10 cellular contexts compared by ENCODE assay signal in the genomic region with DNA sequence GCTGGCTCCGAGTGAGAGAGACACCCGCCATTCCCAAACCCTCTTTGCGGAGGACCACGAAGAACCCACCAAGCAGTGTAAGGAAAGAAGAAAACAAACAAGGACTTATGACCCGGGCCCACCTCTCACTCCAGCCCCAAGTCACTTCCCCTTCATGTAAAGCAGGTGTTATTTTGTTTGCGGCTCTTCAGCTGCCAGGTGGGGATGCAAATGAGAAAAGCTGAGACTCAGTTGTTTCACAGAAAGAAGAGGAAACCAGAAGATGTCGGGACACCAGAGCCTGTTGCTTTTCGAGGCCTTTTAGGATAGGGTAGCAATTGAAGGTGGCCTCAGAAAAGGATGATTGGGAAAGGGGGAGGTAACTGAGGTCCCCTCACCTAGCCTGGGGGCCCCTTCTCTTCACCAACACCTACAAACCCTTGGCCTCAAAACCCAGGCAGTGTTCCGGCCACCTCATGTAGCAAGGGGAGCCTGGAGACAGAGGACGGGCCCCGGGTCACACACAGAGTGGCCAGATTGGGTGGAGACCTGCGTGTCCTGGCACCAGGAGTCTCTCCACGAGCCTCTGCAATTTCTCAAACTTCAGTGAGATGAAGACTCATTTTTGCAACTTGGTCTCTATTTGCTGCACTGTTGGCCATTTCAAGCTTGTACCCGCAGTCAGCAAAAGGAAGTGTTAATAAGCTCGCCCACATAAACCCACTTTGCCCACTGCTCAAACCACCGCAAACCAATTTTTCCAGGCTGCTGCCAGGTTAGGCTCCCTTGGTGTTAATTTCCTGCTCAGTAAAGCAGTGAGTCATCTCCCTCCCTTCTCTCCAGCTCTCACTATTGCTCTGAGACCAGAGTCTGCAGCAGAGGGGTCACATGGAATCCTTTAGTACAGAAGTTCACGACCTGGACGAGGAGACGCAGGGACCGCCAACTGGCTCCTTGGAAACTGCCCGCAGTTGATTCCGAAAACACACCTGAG. TPM values are rescaled to one million over a fixed set of nuclear protein-coding genes. Genes with fewer than 3 reads are reported as not detected.
A peak's percentile ranks its signal among the peaks of the same experiment; 100 is the strongest.
DNase-seq lines count a peak whose midpoint lies in the region; ATAC-seq and TF ChIP-seq lines count a peak whose summit lies in the region.
"Had no signal": no experiment of that assay in that cellular context is flagged by ENCODE, and none has a peak within 500 bp of the region (broad histone marks: within the 10 kb centered on the region; RNA-seq: fewer than 3 reads in every experiment).

No MANE protein-coding gene starts in this region.

- peaks cover 15 to 35% (median 29%) of the 10 kb centered on the region in 4 donors for H3K4me1 ChIP-seq in transverse colon
- H3K4me1 ChIP-seq in stomach: peaks cover 0 to 29% (median 19%) of the 10 kb centered on the region in 4 donors

- no peaks in the 10 kb centered on the region for H3K36me3 ChIP-seq in transverse colon
- H3K36me3 ChIP-seq in stomach: no peaks in the 10 kb centered on the region
- H3K36me3 ChIP-seq: heart right ventricle, tibial nerve had no signal

- no peaks in the 10 kb centered on the region for H3K36me3 Mint-ChIP-seq in activated B cell treated with CpG ODN at 0.5 μM for 24 hours (ENCODE audit: low read depth)

- peaks cover 33% of the 10 kb centered on the region for H3K27me3 Mint-ChIP-seq in activated B cell treated with CpG ODN at 0.5 μM for 24 hours

- H3K27me3 ChIP-seq in transverse colon (peaks cover 5% of the 10 kb centered on the region), stomach (peaks cover 0 to 42% (median 10%) of the 10 kb centered on the region in 3 donors)

- no peak overlapping the region for H3K4me3 ChIP-seq in transverse colon
- no peak overlapping the region for H3K4me3 ChIP-seq in stomach
- H3K4me3 ChIP-seq: heart right ventricle, tibial nerve had no signal

- peak overlapping the region; percentile 24 for H3K4me3 Mint-ChIP-seq in activated B cell treated with CpG ODN at 0.5 μM for 24 hours

- 57 to 62% methylated on average over 13 to 22 of the region's 22 CpGs for WGBS in transverse colon (ENCODE audit: low coverage in 1 of 2), 2 donors
- 49 to 61% (median 51%) methylated on average over 21 to 22 of the region's 22 CpGs for WGBS in stomach, 5 donors

- in situ Hi-C loops in transverse colon (cut with MboI; ENCODE audit: low pct_ligation_motif_present in 1 of 4, low pct_unique_long_range_greater_than_20kb in 1 of 4, low sequenced_read_pairs in 3 of 4): loop anchor here (5.0 to 25.0 kb wide), 4 partner anchors 87 to 460 kb away; a partner anchor contains a TSS

- POLR2A ChIA-PET in activated B cell treated with CpG ODN at 0.5 μM for 24 hours (lab: Charles Lee): interaction anchor here (0.6 kb wide), 1 partner anchor 1823 kb away, joined by 3 read pairs; no protein-coding TSS in a partner anchor

- H3K9me3 ChIP-seq in transverse colon: no peaks in the 10 kb centered on the region
- H3K9me3 ChIP-seq in stomach: peaks cover 0 to 13% (median 5%) of the 10 kb centered on the region in 4 donors

- CTCF ChIA-PET in activated B cell treated with CpG ODN at 0.5 μM for 24 hours (lab: Charles Lee): interaction anchor here (0.7 to 5.5 kb wide), 14 partner anchors 9 to 213 kb away, joined by 3 to 43 read pairs (median 3); no protein-coding TSS in a partner anchor

- ATAC-seq in HG02763 (IDR thresholded peaks at IDR 0.05; ENCODE audit: unreplicated experiment) (peak; percentile 81), activated B cell treated with CpG ODN at 0.5 μM for 24 hours (ENCODE audit: low read depth) (peak; percentile 43)

- DNase-seq in stimulated activated CD4-positive, alpha-beta T cell treated with anti-CD3 and anti-CD28 coated beads, Interleukin-15, amount 100 ng/mL, for 24 hours: peak; percentile 65
- DNase-seq in stimulated activated CD4-positive, alpha-beta T cell treated with anti-CD3 and anti-CD28 coated beads, Interleukin-4, amount 100 ng/mL, for 4 hours: no peak
- DNase-seq in activated B cell treated with CpG ODN at 0.5 μM for 24 hours: no peak
- DNase-seq in transverse colon: peak; percentile 37
- no peak for DNase-seq in NCI-H345 (lab: John Stamatoyannopoulos, UW)
- no peak for DNase-seq in GM19238 (ENCODE audit: insufficient read length, low spot score)
- no peak for DNase-seq in stomach

- H3K27ac ChIP-seq in transverse colon (peak overlapping the region in 3 of 4 donors; percentile 5 to 62 (median 8)), stomach (peak overlapping the region in 1 of 5 donors; percentile 14)
- H3K27ac ChIP-seq: heart right ventricle, tibial nerve had no signal

- no peak overlapping the region for H3K27ac Mint-ChIP-seq in activated B cell treated with CpG ODN at 0.5 μM for 24 hours

- H3K4me1 Mint-ChIP-seq in activated B cell treated with CpG ODN at 0.5 μM for 24 hours: peaks cover 33% of the 10 kb centered on the region

- peaks cover 7% of the 10 kb centered on the region for H3K9me3 Mint-ChIP-seq in activated B cell treated with CpG ODN at 0.5 μM for 24 hours

- TF ChIP-seq EP300 in transverse colon (IDR thresholded peaks at IDR 0.05; ENCODE audit: low read depth) (no peak), stomach (IDR thresholded peaks at IDR 0.05) (no peak)

- TF ChIP-seq CTCF in activated B cell treated with CpG ODN at 0.5 μM for 24 hours (IDR thresholded peaks at IDR 0.05) (no peak), transverse colon (IDR thresholded peaks at IDR 0.05) (no peak), stomach (IDR thresholded peaks at IDR 0.05) (no peak)

- intact Hi-C loops in activated B cell treated with CpG ODN at 0.5 μM for 24 hours (cut with micrococcal nuclease) (loop anchor here (1.0 to 5.0 kb wide), 5 partner anchors 91 to 410 kb away; no protein-coding TSS in a partner anchor), transverse colon (cut with DNase I; ENCODE audit: low total_unique reads) (loop anchor here (1.0 kb wide), 1 partner anchor 91 kb away; no protein-coding TSS in a partner anchor), stomach (cut with DNase I; ENCODE audit: low total_unique reads) (loop anchor here (5.0 kb wide), 1 partner anchor 90 kb away; no protein-coding TSS in a partner anchor)

- TF ChIP-seq POLR2A in transverse colon (IDR thresholded peaks at IDR 0.05) (no peak), stomach (IDR thresholded peaks at IDR 0.05) (no peak)

RNA-seq across cellular contexts. Expression of a gene that starts 45.5 kb away (rescaled TPM):
- not detected in 2 replicates for total RNA-seq in activated B cell treated with CpG ODN at 0.5 μM for 24 hours
- 100 to 1,000 TPM; 143 to 687 (median 427) TPM for total RNA-seq in transverse colon
- total RNA-seq in stomach: 100 to 1,000 TPM in 1 of 5 donors, 1 to 10 TPM in 1, under 1 TPM in 1, not detected in 2; 0.72 to 105 (median 4.6) TPM
- polyA plus RNA-seq in stomach: 1 to 10 TPM in 1 of 3 donors, under 1 TPM in 2; 0.31 to 1.3 (median 0.46) TPM
- total RNA-seq: tibial nerve had no signal

Comparison
In these comparisons a context has a peak if more than half of its experiments do, and no peak if none do; other contexts are left out.
1. DNase-seq: peak in stimulated activated CD4-positive, alpha-beta T cell treated with anti-CD3 and anti-CD28 coated beads, Interleukin-15, amount 100 ng/mL, for 24 hours (single experiment) and transverse colon (single experiment); none in stimulated activated CD4-positive, alpha-beta T cell treated with anti-CD3 and anti-CD28 coated beads, Interleukin-4, amount 100 ng/mL, for 4 hours (0 of 2), activated B cell treated with CpG ODN at 0.5 μM for 24 hours (single experiment), NCI-H345 (single experiment), GM19238 (single experiment) and stomach (single experiment).